Comparison of ENCODE assay signal across 17 cellular contexts in the genomic region with DNA sequence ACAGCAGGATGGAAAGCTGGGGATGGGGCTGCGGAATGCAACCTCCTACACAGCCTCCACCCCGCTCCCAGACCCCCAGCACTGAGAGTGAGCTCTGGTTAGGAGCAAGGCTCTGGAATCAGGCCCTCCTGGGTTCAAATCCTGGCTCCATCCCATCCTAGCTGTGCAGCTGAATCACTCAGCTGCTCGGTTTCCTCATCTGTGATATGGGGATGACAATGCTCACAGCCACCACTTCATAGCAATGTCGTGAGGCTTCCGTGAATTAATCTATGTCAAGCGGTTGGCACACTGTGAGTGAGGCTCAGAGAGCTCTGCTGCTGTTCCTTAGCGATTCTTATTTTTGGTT. TPM values are rescaled to one million over a fixed set of nuclear protein-coding genes. Genes with fewer than 3 reads are reported as not detected.
DNase-seq lines count a peak whose midpoint lies in the region; ATAC-seq, FAIRE-seq and TF ChIP-seq lines count a peak whose summit lies in the region.
"Had no signal": no experiment of that assay in that cellular context is flagged by ENCODE, and none has a peak within 500 bp of the region (broad histone marks: within the 10 kb centered on the region; RNA-seq: fewer than 3 reads in every experiment).

No MANE protein-coding gene starts in this region.

- H3K9ac ChIP-seq in astrocyte (ENCODE audit: low read length) = no peak overlapping the region
- no peak overlapping the region for H3K9ac ChIP-seq in iPS-18a (ENCODE audit: low read length)

- H3K4me1 ChIP-seq in astrocyte (ENCODE audit: insufficient read depth, low read length) (no peaks in the 10 kb centered on the region), iPS-18a (ENCODE audit: control insufficient read depth, low read depth, low read length) (peaks cover 8% of the 10 kb centered on the region)

- DNase-seq in activated naive CD4-positive, alpha-beta T cell treated with anti-CD3 and anti-CD28 coated beads, Interleukin-2, amount 50 U/mL, for 72 hours (ENCODE audit: low spot score in 2 of 2) = no peak
- DNase-seq in astrocyte (ENCODE audit: low read depth) = no peak
- DNase-seq in type B pancreatic cell (ENCODE audit: extremely low spot score, unreplicated experiment) = no peak
- no peak for DNase-seq in SIG-M5 treated with dmso at 0.1 percent for 504 hours (lab: John Stamatoyannopoulos, UW; ENCODE audit: unreplicated experiment)
- DNase-seq in glomerular visceral epithelial cell (ENCODE audit: extremely low spot score) = no peak
- no peak for DNase-seq in NCI-H510A treated with DMSO at 0.1 percent for 48 hours (lab: John Stamatoyannopoulos, UW)
- DNase-seq: cerebellar nuclear complex, DMS153, foreskin melanocyte, NCI-H1436, NCI-H82, occipital lobe had no signal

- FAIRE-seq in astrocyte (lab: Jason Lieb, UNC) = no peak

- no peak overlapping the region for H3K27ac Mint-ChIP-seq in activated naive CD4-positive, alpha-beta T cell treated with anti-CD3 and anti-CD28 coated beads, Interleukin-2, amount 50 U/mL, for 24 hours
- no peak overlapping the region for H3K27ac Mint-ChIP-seq in activated naive CD4-positive, alpha-beta T cell treated with anti-CD3 and anti-CD28 coated beads, Interleukin-2, amount 50 U/mL, for 72 hours
- no peak overlapping the region for H3K27ac Mint-ChIP-seq in astrocyte (ENCODE audit: unreplicated experiment)
- H3K27ac Mint-ChIP-seq in type B pancreatic cell = no peak overlapping the region
- H3K27ac Mint-ChIP-seq: activated T-helper 2 cell treated with anti-CD3 and anti-CD28 coated beads, Interferon-gamma antibody, Interleukin-2, Interleukin-4, amounts not matched to agents 10 μg/mL and 5 μg/mL and 100 μg/mL, durations not matched to agents 14 hours and 24 hours and 36 hours had no signal

- H3K79me2 ChIP-seq in astrocyte (ENCODE audit: insufficient read depth, low read length) = no peaks in the 10 kb centered on the region

- H3K27me3 Mint-ChIP-seq in activated naive CD4-positive, alpha-beta T cell treated with anti-CD3 and anti-CD28 coated beads, Interleukin-2, amount 50 U/mL, for 24 hours = peaks cover 25% of the 10 kb centered on the region
- H3K27me3 Mint-ChIP-seq in astrocyte (ENCODE audit: low read depth, unreplicated experiment) (peaks cover 47% of the 10 kb centered on the region), type B pancreatic cell (peaks cover 68% of the 10 kb centered on the region)

- H3K36me3 ChIP-seq in astrocyte (ENCODE audit: insufficient read depth, low read length) (no peaks in the 10 kb centered on the region), iPS-18a (ENCODE audit: control insufficient read depth, low read depth, low read length) (no peaks in the 10 kb centered on the region)
- H3K36me3 ChIP-seq: left lung had no signal

- H3K4me3 ChIP-seq in astrocyte (ENCODE audit: insufficient read depth, low read depth, low read length) (no peak overlapping the region), iPS-18a (ENCODE audit: low read length) (peak overlapping the region; percentile 45)
- H3K4me3 ChIP-seq: left lung had no signal

- no peak for TF ChIP-seq CTCF in astrocyte (IDR thresholded peaks at IDR 0.05; ENCODE audit: insufficient read depth, low read depth, low read length)
- no peak for TF ChIP-seq CTCF in type B pancreatic cell (conservative IDR thresholded peaks at IDR 0.05)

- H3K9me3 ChIP-seq in astrocyte (ENCODE audit: insufficient read depth, low read depth, low read length) (no peaks in the 10 kb centered on the region), iPS-18a (ENCODE audit: control insufficient read depth, low read depth, low read length) (no peaks in the 10 kb centered on the region)
- H3K9me3 ChIP-seq: left lung had no signal

- H3K4me1 Mint-ChIP-seq in activated naive CD4-positive, alpha-beta T cell treated with anti-CD3 and anti-CD28 coated beads, Interleukin-2, amount 50 U/mL, for 24 hours = peaks cover 10% of the 10 kb centered on the region
- no peaks in the 10 kb centered on the region for H3K4me1 Mint-ChIP-seq in astrocyte (ENCODE audit: low read depth, unreplicated experiment)
- H3K4me1 Mint-ChIP-seq in type B pancreatic cell (ENCODE audit: unreplicated experiment) = peaks cover 7% of the 10 kb centered on the region

- ATAC-seq in activated naive CD4-positive, alpha-beta T cell treated with anti-CD3 and anti-CD28 coated beads, Interleukin-2, amount 50 U/mL, for 72 hours = no peak
- ATAC-seq: left lung had no signal

- H3K27ac ChIP-seq in astrocyte (ENCODE audit: low read depth, low read length) (no peak overlapping the region), iPS-18a (ENCODE audit: low read length) (no peak overlapping the region)
- H3K27ac ChIP-seq: left lung had no signal

- H3K36me3 Mint-ChIP-seq in activated naive CD4-positive, alpha-beta T cell treated with anti-CD3 and anti-CD28 coated beads, Interleukin-2, amount 50 U/mL, for 24 hours = no peaks in the 10 kb centered on the region
- H3K36me3 Mint-ChIP-seq in activated naive CD4-positive, alpha-beta T cell treated with anti-CD3 and anti-CD28 coated beads, Interleukin-2, amount 50 U/mL, for 72 hours = peaks cover 0 to 15% of the 10 kb centered on the region in 2 donors
- no peaks in the 10 kb centered on the region for H3K36me3 Mint-ChIP-seq in astrocyte (ENCODE audit: low read depth, unreplicated experiment)
- H3K36me3 Mint-ChIP-seq in type B pancreatic cell = no peaks in the 10 kb centered on the region

- peak overlapping the region; percentile 77 for H3K4me2 ChIP-seq in astrocyte (ENCODE audit: low read length)

- H3K9me3 Mint-ChIP-seq in activated naive CD4-positive, alpha-beta T cell treated with anti-CD3 and anti-CD28 coated beads, Interleukin-2, amount 50 U/mL, for 24 hours = no peaks in the 10 kb centered on the region
- H3K9me3 Mint-ChIP-seq in activated naive CD4-positive, alpha-beta T cell treated with anti-CD3 and anti-CD28 coated beads, Interleukin-2, amount 50 U/mL, for 72 hours = no peaks in the 10 kb centered on the region
- H3K9me3 Mint-ChIP-seq in astrocyte (ENCODE audit: unreplicated experiment) (no peaks in the 10 kb centered on the region), type B pancreatic cell (no peaks in the 10 kb centered on the region)
- H3K9me3 Mint-ChIP-seq: activated T-helper 2 cell treated with anti-CD3 and anti-CD28 coated beads, Interferon-gamma antibody, Interleukin-2, Interleukin-4, amounts not matched to agents 10 μg/mL and 5 μg/mL and 100 μg/mL, durations not matched to agents 14 hours and 24 hours and 36 hours had no signal

- H3K4me3 Mint-ChIP-seq in activated naive CD4-positive, alpha-beta T cell treated with anti-CD3 and anti-CD28 coated beads, Interleukin-2, amount 50 U/mL, for 24 hours = peak overlapping the region; percentile 70
- H3K4me3 Mint-ChIP-seq in astrocyte (ENCODE audit: unreplicated experiment) (no peak overlapping the region), type B pancreatic cell (peak overlapping the region; percentile 78)

- no peaks in the 10 kb centered on the region for H4K20me1 ChIP-seq in astrocyte (ENCODE audit: insufficient read depth, low read length)

- peaks cover 29% of the 10 kb centered on the region for H3K27me3 ChIP-seq in astrocyte (ENCODE audit: insufficient read depth, low read length)
- peaks cover 38% of the 10 kb centered on the region for H3K27me3 ChIP-seq in iPS-18a (ENCODE audit: control insufficient read depth, insufficient read depth, low read length)

- peak overlapping the region; percentile 5 for H2AFZ ChIP-seq in astrocyte (ENCODE audit: low read depth, low read length)

RNA-seq across cellular contexts. Expression of a gene that starts 0.5 kb away (rescaled TPM):
- total RNA-seq in activated naive CD4-positive, alpha-beta T cell treated with anti-CD3 and anti-CD28 coated beads, Interleukin-2, amount 50 U/mL, for 72 hours = under 1 TPM in 1 of 2 donors, not detected in 1; 0.08 TPM
- total RNA-seq in astrocyte = not detected in 2 replicates
- 0.29 and 0.31 TPM in 2 replicates for total RNA-seq in type B pancreatic cell (ENCODE audit: low replicate concordance)
- total RNA-seq: activated T-helper 2 cell treated with anti-CD3 and anti-CD28 coated beads, Interferon-gamma antibody, Interleukin-2, Interleukin-4, amounts not matched to agents 10 μg/mL and 5 μg/mL and 100 μg/mL, durations not matched to agents 14 hours and 24 hours and 36 hours; left lung; occipital lobe had no signal

RNA-seq across cellular contexts. Expression of a gene that starts 40.9 kb away (rescaled TPM):
- 10 to 100 TPM; 15.6 to 19.4 TPM for total RNA-seq in activated naive CD4-positive, alpha-beta T cell treated with anti-CD3 and anti-CD28 coated beads, Interleukin-2, amount 50 U/mL, for 72 hours
- total RNA-seq in astrocyte (48.0 and 51.1 TPM in 2 replicates), type B pancreatic cell (ENCODE audit: low replicate concordance) (52.1 and 64.3 TPM in 2 replicates)

RNA-seq across cellular contexts. Expression of a gene that starts 52.4 kb away (rescaled TPM):
- total RNA-seq in activated naive CD4-positive, alpha-beta T cell treated with anti-CD3 and anti-CD28 coated beads, Interleukin-2, amount 50 U/mL, for 72 hours = under 1 TPM in 1 of 2 donors, not detected in 1; 0.35 TPM
- total RNA-seq in astrocyte = 4.1 and 7.1 TPM in 2 replicates
- 8.2 and 10.1 TPM in 2 replicates for total RNA-seq in type B pancreatic cell (ENCODE audit: low replicate concordance)
- total RNA-seq: HT1080 had no signal
